In genomic region chr1:94503153-94503552, GRCh38 we compare ENCODE assay signal across 27 cellular contexts. TPM values are rescaled to one million over a fixed set of nuclear protein-coding genes. Genes with fewer than 3 reads are reported as not detected.
"Had no signal": no experiment of that assay in that cellular context is flagged by ENCODE, and none has a peak within 500 bp of the region (broad histone marks: within the 10 kb centered on the region; RNA-seq: fewer than 3 reads in every experiment).

No MANE protein-coding gene starts in this region.

- H3K27ac ChIP-seq: heart left ventricle, lower lobe of right lung, neural progenitor cell, neutrophil, parathyroid adenoma, sigmoid colon, spleen, suprapubic skin, thoracic aorta, tibial artery, uterus had no signal

- H3K36me3 ChIP-seq: uterus had no signal

- H3K4me3 Mint-ChIP-seq: immature natural killer cell; naive thymus-derived CD8-positive, alpha-beta T cell; nephron; neural progenitor cell; stimulated activated effector memory CD8-positive, alpha-beta T cell treated with anti-CD3 and anti-CD28 coated beads, Interleukin-12 subunit alpha, Interleukin-12 subunit beta, amount 100 ng/mL, for 72 hours; stimulated activated naive CD8-positive, alpha-beta T cell treated with anti-CD3 and anti-CD28 coated beads, Interleukin-15, Interleukin-2, amounts not matched to agents 100 ng/mL and 50 ng/mL, for 24 hours; type B pancreatic cell had no signal

- H3K4me1 Mint-ChIP-seq: neural progenitor cell; stimulated activated effector memory CD8-positive, alpha-beta T cell treated with anti-CD3 and anti-CD28 coated beads, Interleukin-12 subunit alpha, Interleukin-12 subunit beta, amount 100 ng/mL, for 72 hours had no signal

- H3K9me3 ChIP-seq: heart left ventricle, lower lobe of right lung, neutrophil, sigmoid colon, spleen, suprapubic skin, thoracic aorta, tibial artery, uterus had no signal

- ATAC-seq: heart left ventricle; left colon; left ventricle myocardium superior; lower lobe of right lung; naive thymus-derived CD8-positive, alpha-beta T cell; stimulated activated effector memory CD8-positive, alpha-beta T cell treated with anti-CD3 and anti-CD28 coated beads, Interleukin-12 subunit alpha, Interleukin-12 subunit beta, amount 100 ng/mL, for 72 hours had no signal

- H3K4me1 ChIP-seq: neural progenitor cell, parathyroid adenoma, sigmoid colon, spleen, suprapubic skin, tibial artery, uterus had no signal

- H3K27ac Mint-ChIP-seq: immature natural killer cell; neural progenitor cell; stimulated activated effector memory CD8-positive, alpha-beta T cell treated with anti-CD3 and anti-CD28 coated beads, Interleukin-12 subunit alpha, Interleukin-12 subunit beta, amount 100 ng/mL, for 72 hours; stimulated activated naive CD8-positive, alpha-beta T cell treated with anti-CD3 and anti-CD28 coated beads, Interleukin-15, Interleukin-2, amounts not matched to agents 100 ng/mL and 50 ng/mL, for 24 hours; type B pancreatic cell had no signal

- H3K9me3 Mint-ChIP-seq: immature natural killer cell; neural progenitor cell; stimulated activated effector memory CD8-positive, alpha-beta T cell treated with anti-CD3 and anti-CD28 coated beads, Interleukin-12 subunit alpha, Interleukin-12 subunit beta, amount 100 ng/mL, for 72 hours; type B pancreatic cell had no signal

- H3K4me3 ChIP-seq: heart left ventricle, lower lobe of right lung, neural progenitor cell, sigmoid colon, spleen, suprapubic skin, thoracic aorta, tibial artery, uterus had no signal

- H3K27me3 Mint-ChIP-seq: naive thymus-derived CD8-positive, alpha-beta T cell; stimulated activated naive CD8-positive, alpha-beta T cell treated with anti-CD3 and anti-CD28 coated beads, Interleukin-15, Interleukin-2, amounts not matched to agents 100 ng/mL and 50 ng/mL, for 24 hours; type B pancreatic cell had no signal

- H3K27me3 ChIP-seq: heart left ventricle, neural progenitor cell, neutrophil, sigmoid colon, spleen, suprapubic skin, tibial artery, uterus had no signal

- DNase-seq: heart left ventricle; hypothalamus; immature natural killer cell; kidney; left colon; left ventricle myocardium superior; lower lobe of right lung; mammary epithelial cell; naive thymus-derived CD8-positive, alpha-beta T cell; occipital lobe; right cardiac atrium; sigmoid colon; small intestine; spleen; stimulated activated CD4-positive, alpha-beta T cell treated with anti-CD3 and anti-CD28 coated beads, Interleukin-4, amount 100 ng/mL, for 24 hours; stimulated activated naive CD4-positive, alpha-beta T cell; tibial artery; uterus had no signal

RNA-seq across cellular contexts. Expression of gene F3, which starts 38.4 kb away (rescaled TPM):
- total RNA-seq: naive thymus-derived CD8-positive, alpha-beta T cell had no signal
